ENCODE assay signal across 2 cellular contexts in the genomic region with DNA sequence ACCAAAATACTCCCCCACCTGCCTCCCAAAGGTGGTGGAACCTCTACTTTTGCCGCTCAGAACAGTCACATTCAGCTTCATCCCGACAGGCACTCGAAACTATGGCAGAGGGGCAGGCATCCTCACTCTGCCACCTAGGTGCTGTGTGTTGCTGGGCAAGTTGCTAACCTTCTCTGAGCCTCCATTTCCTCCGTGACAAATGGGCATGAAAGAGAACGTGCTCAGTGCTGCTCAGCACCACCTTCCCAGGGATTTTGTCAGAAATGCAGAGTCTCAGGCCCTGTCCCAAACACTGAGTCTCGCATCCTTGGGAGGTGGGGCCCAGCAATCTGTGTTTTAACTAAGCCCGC.
TF ChIP-seq lines count a peak whose summit lies in the region.

No MANE protein-coding gene starts in this region.

TF ChIP-seq in A549, 52 proteins besides CTCF, POLR2A, EP300 and RAD21 (continued from another document):
- TF ChIP-seq, protein P1, sequence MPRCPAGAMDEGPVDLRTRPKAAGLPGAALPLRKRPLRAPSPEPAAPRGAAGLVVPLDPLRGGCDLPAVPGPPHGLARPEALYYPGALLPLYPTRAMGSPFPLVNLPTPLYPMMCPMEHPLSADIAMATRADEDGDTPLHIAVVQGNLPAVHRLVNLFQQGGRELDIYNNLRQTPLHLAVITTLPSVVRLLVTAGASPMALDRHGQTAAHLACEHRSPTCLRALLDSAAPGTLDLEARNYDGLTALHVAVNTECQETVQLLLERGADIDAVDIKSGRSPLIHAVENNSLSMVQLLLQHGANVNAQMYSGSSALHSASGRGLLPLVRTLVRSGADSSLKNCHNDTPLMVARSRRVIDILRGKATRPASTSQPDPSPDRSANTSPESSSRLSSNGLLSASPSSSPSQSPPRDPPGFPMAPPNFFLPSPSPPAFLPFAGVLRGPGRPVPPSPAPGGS (IDR thresholded peaks at IDR 0.05): no peak
- no peak for TF ChIP-seq NPAS2 (CRISPR knock-in tag; IDR thresholded peaks at IDR 0.05; ENCODE audit: borderline replicate concordance)
- no peak for TF ChIP-seq CHD4 (IDR thresholded peaks at IDR 0.05; ENCODE audit: borderline replicate concordance)
- no peak for TF ChIP-seq KDM1A (IDR thresholded peaks at IDR 0.05; ENCODE audit: low read depth)
- TF ChIP-seq FOSB (CRISPR knock-in tag; IDR thresholded peaks at IDR 0.05): no peak
- no peak for TF ChIP-seq JUNB (IDR thresholded peaks at IDR 0.05)
- TF ChIP-seq NFE2L2 (conservative IDR thresholded peaks at IDR 0.05; ENCODE audit: low read length): no peak
- no peak for TF ChIP-seq HDAC2 (IDR thresholded peaks at IDR 0.05)
- TF ChIP-seq, protein P2, sequence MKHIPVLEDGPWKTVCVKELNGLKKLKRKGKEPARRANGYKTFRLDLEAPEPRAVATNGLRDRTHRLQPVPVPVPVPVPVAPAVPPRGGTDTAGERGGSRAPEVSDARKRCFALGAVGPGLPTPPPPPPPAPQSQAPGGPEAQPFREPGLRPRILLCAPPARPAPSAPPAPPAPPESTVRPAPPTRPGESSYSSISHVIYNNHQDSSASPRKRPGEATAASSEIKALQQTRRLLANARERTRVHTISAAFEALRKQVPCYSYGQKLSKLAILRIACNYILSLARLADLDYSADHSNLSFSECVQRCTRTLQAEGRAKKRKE (CRISPR knock-in tag; IDR thresholded peaks at IDR 0.05; ENCODE audit: low read depth): no peak

TF ChIP-seq in WTC11, 78 proteins besides CTCF, POLR2A, EP300 and RAD21 (continued from another document):
- TF ChIP-seq, protein P3, sequence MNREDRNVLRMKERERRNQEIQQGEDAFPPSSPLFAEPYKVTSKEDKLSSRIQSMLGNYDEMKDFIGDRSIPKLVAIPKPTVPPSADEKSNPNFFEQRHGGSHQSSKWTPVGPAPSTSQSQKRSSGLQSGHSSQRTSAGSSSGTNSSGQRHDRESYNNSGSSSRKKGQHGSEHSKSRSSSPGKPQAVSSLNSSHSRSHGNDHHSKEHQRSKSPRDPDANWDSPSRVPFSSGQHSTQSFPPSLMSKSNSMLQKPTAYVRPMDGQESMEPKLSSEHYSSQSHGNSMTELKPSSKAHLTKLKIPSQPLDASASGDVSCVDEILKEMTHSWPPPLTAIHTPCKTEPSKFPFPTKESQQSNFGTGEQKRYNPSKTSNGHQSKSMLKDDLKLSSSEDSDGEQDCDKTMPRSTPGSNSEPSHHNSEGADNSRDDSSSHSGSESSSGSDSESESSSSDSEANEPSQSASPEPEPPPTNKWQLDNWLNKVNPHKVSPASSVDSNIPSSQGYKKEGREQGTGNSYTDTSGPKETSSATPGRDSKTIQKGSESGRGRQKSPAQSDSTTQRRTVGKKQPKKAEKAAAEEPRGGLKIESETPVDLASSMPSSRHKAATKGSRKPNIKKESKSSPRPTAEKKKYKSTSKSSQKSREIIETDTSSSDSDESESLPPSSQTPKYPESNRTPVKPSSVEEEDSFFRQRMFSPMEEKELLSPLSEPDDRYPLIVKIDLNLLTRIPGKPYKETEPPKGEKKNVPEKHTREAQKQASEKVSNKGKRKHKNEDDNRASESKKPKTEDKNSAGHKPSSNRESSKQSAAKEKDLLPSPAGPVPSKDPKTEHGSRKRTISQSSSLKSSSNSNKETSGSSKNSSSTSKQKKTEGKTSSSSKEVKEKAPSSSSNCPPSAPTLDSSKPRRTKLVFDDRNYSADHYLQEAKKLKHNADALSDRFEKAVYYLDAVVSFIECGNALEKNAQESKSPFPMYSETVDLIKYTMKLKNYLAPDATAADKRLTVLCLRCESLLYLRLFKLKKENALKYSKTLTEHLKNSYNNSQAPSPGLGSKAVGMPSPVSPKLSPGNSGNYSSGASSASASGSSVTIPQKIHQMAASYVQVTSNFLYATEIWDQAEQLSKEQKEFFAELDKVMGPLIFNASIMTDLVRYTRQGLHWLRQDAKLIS (CRISPR knock-in tag; IDR thresholded peaks at IDR 0.05; ENCODE audit: borderline replicate concordance): no peak
- TF ChIP-seq GABPB1 (CRISPR knock-in tag; IDR thresholded peaks at IDR 0.05) (no peak), RORB (CRISPR knock-in tag; IDR thresholded peaks at IDR 0.05) (no peak), TEAD4 (CRISPR knock-in tag; IDR thresholded peaks at IDR 0.05) (no peak), EMX1 (CRISPR knock-in tag; IDR thresholded peaks at IDR 0.05) (no peak), OVOL2 (CRISPR knock-in tag; IDR thresholded peaks at IDR 0.05; ENCODE audit: borderline replicate concordance) (no peak)
- TF ChIP-seq, protein P4, sequence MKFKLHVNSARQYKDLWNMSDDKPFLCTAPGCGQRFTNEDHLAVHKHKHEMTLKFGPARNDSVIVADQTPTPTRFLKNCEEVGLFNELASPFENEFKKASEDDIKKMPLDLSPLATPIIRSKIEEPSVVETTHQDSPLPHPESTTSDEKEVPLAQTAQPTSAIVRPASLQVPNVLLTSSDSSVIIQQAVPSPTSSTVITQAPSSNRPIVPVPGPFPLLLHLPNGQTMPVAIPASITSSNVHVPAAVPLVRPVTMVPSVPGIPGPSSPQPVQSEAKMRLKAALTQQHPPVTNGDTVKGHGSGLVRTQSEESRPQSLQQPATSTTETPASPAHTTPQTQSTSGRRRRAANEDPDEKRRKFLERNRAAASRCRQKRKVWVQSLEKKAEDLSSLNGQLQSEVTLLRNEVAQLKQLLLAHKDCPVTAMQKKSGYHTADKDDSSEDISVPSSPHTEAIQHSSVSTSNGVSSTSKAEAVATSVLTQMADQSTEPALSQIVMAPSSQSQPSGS (CRISPR knock-in tag; IDR thresholded peaks at IDR 0.05; ENCODE audit: borderline replicate concordance, low read depth): no peak
- TF ChIP-seq, protein P5, sequence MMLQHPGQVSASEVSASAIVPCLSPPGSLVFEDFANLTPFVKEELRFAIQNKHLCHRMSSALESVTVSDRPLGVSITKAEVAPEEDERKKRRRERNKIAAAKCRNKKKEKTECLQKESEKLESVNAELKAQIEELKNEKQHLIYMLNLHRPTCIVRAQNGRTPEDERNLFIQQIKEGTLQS (CRISPR knock-in tag; conservative IDR thresholded peaks at IDR 0.05): no peak
TF ChIP-seq in WTC11: peak in this region for 0.
